In the genomic region with DNA sequence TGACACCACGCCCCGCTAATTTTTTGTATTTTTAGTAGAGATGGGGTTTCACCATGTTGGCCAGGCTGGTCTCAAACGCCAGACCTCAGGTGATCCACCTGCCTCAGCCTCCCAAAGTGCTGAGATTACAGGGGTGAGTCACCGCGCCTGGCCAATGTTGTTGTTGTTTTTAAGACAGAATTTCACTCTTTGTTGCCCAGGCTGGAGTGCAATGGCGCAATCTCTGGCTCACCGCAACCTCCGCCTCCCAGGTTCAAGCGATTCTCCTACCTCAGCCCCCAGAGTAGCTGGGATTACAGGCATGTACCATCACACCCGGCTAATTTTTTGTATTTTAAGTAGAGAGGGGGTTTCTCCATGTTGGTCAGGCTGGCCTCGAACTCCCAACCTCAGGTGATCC, we compare ENCODE assay signal across 16 cellular contexts. TPM values are rescaled to one million over a fixed set of nuclear protein-coding genes. Genes with fewer than 3 reads are reported as not detected.
"Had no signal": no experiment of that assay in that cellular context is flagged by ENCODE, and none has a peak within 500 bp of the region (broad histone marks: within the 10 kb centered on the region; RNA-seq: fewer than 3 reads in every experiment).

No MANE protein-coding gene starts in this region.

RNA-seq across cellular contexts. Expression of a gene that starts 13.7 kb away (rescaled TPM):
- total RNA-seq: OCI-LY7 had no signal

RNA-seq across cellular contexts. Expression of a gene that starts 24.3 kb away (rescaled TPM):
- total RNA-seq: activated CD4-positive, alpha-beta T cell treated with anti-CD3 and anti-CD28 coated beads for 36 hours; activated CD4-positive, alpha-beta T cell treated with anti-CD3 and anti-CD28 coated beads, Interleukin-2, amount 10 ng/mL, durations not matched to agents 7 days and 5 days; activated CD8-positive, alpha-beta T cell treated with anti-CD3 and anti-CD28 coated beads, Interleukin-2, amount 10 ng/mL, durations not matched to agents 7 days and 5 days; activated naive CD8-positive, alpha-beta T cell treated with anti-CD3 and anti-CD28 coated beads, Interleukin-2, amount 10 ng/mL, durations not matched to agents 7 days and 5 days; activated T-helper 2 cell treated with anti-CD3 and anti-CD28 coated beads, Interferon-gamma antibody, Interleukin-2, Interleukin-4, amounts not matched to agents 10 μg/mL and 5 μg/mL and 100 μg/mL, durations not matched to agents 14 hours and 24 hours and 36 hours; astrocyte; body of pancreas; breast epithelium; M059J; OCI-LY7; Right ventricle myocardium inferior; RPMI7951; SK-MEL-5; T-cell; T-helper 17 cell had no signal
- polyA plus RNA-seq: adipose tissue had no signal

RNA-seq across cellular contexts. Expression of a gene that starts 39.5 kb away (rescaled TPM):
- total RNA-seq: RPMI7951 had no signal
